In genomic region chr2:178478442-178479274, GRCh38 we compare ENCODE assay signal across 8 cellular contexts. TPM values are rescaled to one million over a fixed set of nuclear protein-coding genes. Genes with fewer than 3 reads are reported as not detected.
DNase-seq lines count a peak whose midpoint lies in the region; ATAC-seq and TF ChIP-seq lines count a peak whose summit lies in the region.

FKBP7 (minus strand) TSS chr2:178478600; CDS start chr2:178478499, 101 bp downstream.

- TF ChIP-seq CTCF in AG10803 (conservative IDR thresholded peaks at IDR 0.05; ENCODE audit: low read length): peak; percentile 74
- peak; percentile 81 for TF ChIP-seq CTCF in chondrocyte (IDR thresholded peaks at IDR 0.05)

- H3K4me3 ChIP-seq in AG10803 (ENCODE audit: low read length): peak within 1 kb of the TSS; percentile 92

- ATAC-seq in GM19023 (IDR thresholded peaks at IDR 0.05; ENCODE audit: unreplicated experiment) (peak; percentile 48), HG03280 (IDR thresholded peaks at IDR 0.05; ENCODE audit: unreplicated experiment) (peak; percentile 60)

- H3K27ac Mint-ChIP-seq in chondrocyte (ENCODE audit: unreplicated experiment): peak within 1 kb of the TSS; percentile 99

- H3K27me3 Mint-ChIP-seq in chondrocyte (ENCODE audit: low read depth): no peaks in the 10 kb centered on the region

- H3K4me1 Mint-ChIP-seq in chondrocyte (ENCODE audit: low read depth): peaks cover 57% of the 10 kb centered on the region

- peak within 1 kb of the TSS; percentile 97 for H3K4me3 Mint-ChIP-seq in chondrocyte (ENCODE audit: unreplicated experiment)

- no peaks in the 10 kb centered on the region for H3K9me3 Mint-ChIP-seq in chondrocyte (ENCODE audit: low read depth)

- DNase-seq in AG10803 (ENCODE audit: low read depth): peak; percentile 77
- DNase-seq in NCI-H460 (ENCODE audit: extremely low read depth, low read depth): peak; percentile 77
- peak; percentile 75 for DNase-seq in activated CD4-positive, alpha-beta T cell treated with anti-CD3 and anti-CD28 coated beads for 1 hour
- DNase-seq in chondrocyte (ENCODE audit: low spot score): no peak
- peak; percentile 69 for DNase-seq in kidney glomerular epithelial cell (lab: John Stamatoyannopoulos, UW)
- peak; percentile 48 to 66 for DNase-seq in stimulated activated CD4-positive, alpha-beta T cell treated with anti-CD3 and anti-CD28 coated beads, Interleukin-1b, Interleukin-23, amount 100 ng/mL, for 1 hour (ENCODE audit: low read depth in 2 of 2)

- no peaks in the 10 kb centered on the region for H3K36me3 Mint-ChIP-seq in chondrocyte (ENCODE audit: low read depth)

RNA-seq across cellular contexts. Expression of gene FKBP7, which starts in this region (rescaled TPM):
- total RNA-seq in NCI-H460 (2014; rRNA removed; shearing (Covaris generic)): 13.0 and 18.9 TPM in 2 replicates
- 10.9 and 27.7 TPM in 2 replicates for polyA plus RNA-seq in NCI-H460 (2014; cell fraction: nucleus; rRNA removed)
- 41.7 to 62.5 TPM (median 44.3 TPM) in 3 replicates for total RNA-seq in chondrocyte
